9 cellular contexts compared by ENCODE assay signal in the genomic region with DNA sequence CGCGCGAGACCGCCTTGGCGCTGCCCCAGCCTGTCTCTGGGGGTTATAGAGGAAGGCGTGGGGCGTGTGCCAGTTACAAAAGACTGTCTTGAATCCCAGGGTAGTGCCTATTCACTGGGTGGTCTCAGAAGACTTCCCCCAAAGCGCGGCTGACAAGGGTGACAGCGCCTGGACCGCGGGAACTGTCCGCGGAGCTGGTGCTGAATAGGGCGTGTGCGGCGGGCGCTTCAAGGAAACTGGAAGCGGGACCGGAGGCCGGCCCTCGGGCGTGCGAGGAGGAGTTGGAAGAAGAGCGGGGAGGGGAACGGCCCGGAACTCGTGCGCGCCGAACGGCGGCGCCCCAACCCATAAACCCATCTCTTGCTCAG. TPM values are rescaled to one million over a fixed set of nuclear protein-coding genes. Genes with fewer than 3 reads are reported as not detected.
DNase-seq lines count a peak whose midpoint lies in the region; ATAC-seq and TF ChIP-seq lines count a peak whose summit lies in the region.
"Had no signal": no experiment of that assay in that cellular context is flagged by ENCODE, and none has a peak within 500 bp of the region (broad histone marks: within the 10 kb centered on the region; RNA-seq: fewer than 3 reads in every experiment).

No MANE protein-coding gene starts in this region.

- no peak overlapping the region for H2AFZ ChIP-seq in fibroblast of lung (ENCODE audit: low read length)
- peak overlapping the region; percentile 61 for H2AFZ ChIP-seq in neuronal stem cell (ENCODE audit: low read length)

- H2AK5ac ChIP-seq in neuronal stem cell (ENCODE audit: low read depth, low read length): no peak overlapping the region

- no peak for TF ChIP-seq CTCF in CD8-positive, alpha-beta T cell (IDR thresholded peaks at IDR 0.05)
- no peak for TF ChIP-seq CTCF in fibroblast of lung (conservative IDR thresholded peaks at IDR 0.05 in 1 of 2, IDR thresholded peaks at IDR 0.05 in 1 of 2; ENCODE audit: low read depth in 1 of 2, low read length in 2 of 2)

- no peak overlapping the region for H2BK15ac ChIP-seq in neuronal stem cell (ENCODE audit: low read length)

- no peak overlapping the region for H3K23ac ChIP-seq in neuronal stem cell (ENCODE audit: low read depth, low read length, poor library complexity)

- no peaks in the 10 kb centered on the region for H3K36me3 ChIP-seq in CD8-positive, alpha-beta T cell (ENCODE audit: insufficient read depth, low read length)
- H3K36me3 ChIP-seq in fibroblast of lung (ENCODE audit: control insufficient read depth, insufficient read depth, low read length) (no peaks in the 10 kb centered on the region), neuronal stem cell (replicated peaks in 1 of 2; ENCODE audit: control insufficient read depth in 2 of 2, insufficient read depth in 2 of 2, low read length in 2 of 2) (no peaks in the 10 kb centered on the region)

- peaks cover 26% of the 10 kb centered on the region for H3K4me1 ChIP-seq in CD8-positive, alpha-beta T cell (ENCODE audit: insufficient read depth, low read length)
- H3K4me1 ChIP-seq in fibroblast of lung (ENCODE audit: control insufficient read depth, extremely low read depth, insufficient read depth, low read length): no peaks in the 10 kb centered on the region
- H3K4me1 ChIP-seq in neuronal stem cell (ENCODE audit: control insufficient read depth in 2 of 2, insufficient read depth in 1 of 2, low read depth in 1 of 2, low read length in 2 of 2): peaks cover 5 to 7% of the 10 kb centered on the region in 2 donors

- H3K9ac ChIP-seq in fibroblast of lung (ENCODE audit: insufficient read depth, low read length): no peak overlapping the region
- H3K9ac ChIP-seq in neuronal stem cell (ENCODE audit: low read depth, low read length, poor library complexity): no peak overlapping the region

- peaks cover 28% of the 10 kb centered on the region for H3K27me3 ChIP-seq in CD8-positive, alpha-beta T cell (ENCODE audit: insufficient read depth, low read length)
- H3K27me3 ChIP-seq in fibroblast of lung (ENCODE audit: control insufficient read depth, insufficient read depth, low read length) (peaks cover 56% of the 10 kb centered on the region), neuronal stem cell (ENCODE audit: control insufficient read depth in 3 of 3, insufficient read depth in 3 of 3, low read depth in 1 of 3, low read length in 3 of 3) (peaks cover 20 to 98% (median 69%) of the 10 kb centered on the region in 3 experiments)

- no peak overlapping the region for H3K27ac ChIP-seq in CD8-positive, alpha-beta T cell (ENCODE audit: low read depth, low read length)
- H3K27ac ChIP-seq in fibroblast of lung (ENCODE audit: insufficient read depth, low read length) (no peak overlapping the region), neuronal stem cell (replicated peaks; ENCODE audit: low read length) (no peak overlapping the region)

- no peaks in the 10 kb centered on the region for H3K36me3 Mint-ChIP-seq in CD8-positive, alpha-beta T cell
- H3K36me3 Mint-ChIP-seq in activated CD8-positive, alpha-beta memory T cell treated with anti-CD3 and anti-CD28 coated beads, Interleukin-2, amount 10 ng/mL, durations not matched to agents 7 days and 5 days: no peaks in the 10 kb centered on the region

- POLR2A ChIA-PET in CD8-positive, alpha-beta T cell (lab: Charles Lee): interaction anchor here (1.0 to 3.9 kb wide), 4 partner anchors 57 to 114 kb away, joined by 3 to 16 read pairs (median 4); a partner anchor contains a TSS

- no CpG with 5 or more reads among the region's 34 CpGs for WGBS in neuronal stem cell (ENCODE audit: extremely low coverage in 2 of 2, insufficient read length in 2 of 2, insufficient replicate concordance in 1 of 2), 2 donors

- no peaks in the 10 kb centered on the region for H3K9me3 Mint-ChIP-seq in CD8-positive, alpha-beta T cell
- H3K9me3 Mint-ChIP-seq in activated CD8-positive, alpha-beta memory T cell treated with anti-CD3 and anti-CD28 coated beads, Interleukin-2, amount 10 ng/mL, durations not matched to agents 7 days and 5 days (ENCODE audit: low read depth): no peaks in the 10 kb centered on the region

- peak overlapping the region; percentile 25 for H3K4me2 ChIP-seq in fibroblast of lung (ENCODE audit: extremely low read depth, insufficient read depth, low read length)
- H3K4me2 ChIP-seq in neuronal stem cell (ENCODE audit: insufficient read depth, low read length, poor library complexity, severe bottlenecking): peak overlapping the region; percentile 37

- no peak overlapping the region for H4K91ac ChIP-seq in neuronal stem cell (ENCODE audit: low read depth, low read length, poor library complexity)

- H3K27ac Mint-ChIP-seq in CD8-positive, alpha-beta T cell: no peak overlapping the region
- peak overlapping the region; percentile 59 for H3K27ac Mint-ChIP-seq in activated CD8-positive, alpha-beta memory T cell treated with anti-CD3 and anti-CD28 coated beads, Interleukin-2, amount 10 ng/mL, durations not matched to agents 7 days and 5 days

- no peaks in the 10 kb centered on the region for H3K9me3 ChIP-seq in CD8-positive, alpha-beta T cell (ENCODE audit: low read length)
- H3K9me3 ChIP-seq in fibroblast of lung (ENCODE audit: control insufficient read depth, insufficient read depth, low read depth, low read length) (no peaks in the 10 kb centered on the region), neuronal stem cell (replicated peaks in 1 of 2; ENCODE audit: control insufficient read depth in 2 of 2, insufficient read depth in 1 of 2, low read depth in 1 of 2, low read length in 2 of 2) (peaks cover 1 to 3% of the 10 kb centered on the region in 2 donors)

- peak overlapping the region; percentile 40 for H3K4me3 ChIP-seq in CD8-positive, alpha-beta T cell (ENCODE audit: low read depth, low read length)
- peak overlapping the region; percentile 13; the same call in 1 of the 2 replicates for H3K4me3 ChIP-seq in Jurkat, Clone E6-1 (ENCODE audit: low read length)
- no peak overlapping the region for H3K4me3 ChIP-seq in fibroblast of lung (replicated peaks in 1 of 4; ENCODE audit: control extremely low read depth in 1 of 4, insufficient read depth in 1 of 4, low read depth in 3 of 4, low read length in 4 of 4)
- peak overlapping the region in 1 of 2 donors; percentile 9 for H3K4me3 ChIP-seq in neuronal stem cell (ENCODE audit: low read length in 2 of 2)

- CTCF ChIA-PET in CD8-positive, alpha-beta T cell (lab: Charles Lee): interaction anchor here (0.7 to 3.8 kb wide), 11 partner anchors 12 to 205 kb away, joined by 3 to 32 read pairs (median 6); a partner anchor contains a TSS
- CTCF ChIA-PET in activated CD8-positive, alpha-beta memory T cell treated with anti-CD3 and anti-CD28 coated beads, Interleukin-2, amount 10 ng/mL, durations not matched to agents 7 days and 5 days (lab: Charles Lee): interaction anchor here (1.1 to 5.9 kb wide), 10 partner anchors 12 to 407 kb away, joined by 3 to 56 read pairs (median 8); a partner anchor contains a TSS

- peaks cover 44% of the 10 kb centered on the region for H3K27me3 Mint-ChIP-seq in CD8-positive, alpha-beta T cell (ENCODE audit: low read depth)
- peaks cover 76% of the 10 kb centered on the region for H3K27me3 Mint-ChIP-seq in activated CD8-positive, alpha-beta memory T cell treated with anti-CD3 and anti-CD28 coated beads, Interleukin-2, amount 10 ng/mL, durations not matched to agents 7 days and 5 days

- peaks cover 14% of the 10 kb centered on the region for H3K4me1 Mint-ChIP-seq in CD8-positive, alpha-beta T cell (ENCODE audit: low read depth)
- peaks cover 17% of the 10 kb centered on the region for H3K4me1 Mint-ChIP-seq in activated CD8-positive, alpha-beta memory T cell treated with anti-CD3 and anti-CD28 coated beads, Interleukin-2, amount 10 ng/mL, durations not matched to agents 7 days and 5 days

- no peak overlapping the region for H2BK5ac ChIP-seq in neuronal stem cell (ENCODE audit: low read length)

- peak; percentile 43 for ATAC-seq in CD8-positive, alpha-beta T cell
- peak; percentile 29 for ATAC-seq in activated CD8-positive, alpha-beta memory T cell treated with anti-CD3 and anti-CD28 coated beads, Interleukin-2, amount 10 ng/mL, durations not matched to agents 7 days and 5 days
- ATAC-seq in HG03280 (IDR thresholded peaks at IDR 0.05; ENCODE audit: unreplicated experiment) (no peak), HG02610 (IDR thresholded peaks at IDR 0.05; ENCODE audit: unreplicated experiment) (no peak), GM19328 (IDR thresholded peaks at IDR 0.05; ENCODE audit: unreplicated experiment) (no peak)

- H4K20me1 ChIP-seq in fibroblast of lung (ENCODE audit: control insufficient read depth, extremely low read depth, insufficient read depth, low read length): no peaks in the 10 kb centered on the region

- H3K79me1 ChIP-seq in neuronal stem cell (ENCODE audit: low read depth, low read length): no peaks in the 10 kb centered on the region

- H3K4ac ChIP-seq in neuronal stem cell (ENCODE audit: low read length): no peak overlapping the region

- no peak overlapping the region for H3K14ac ChIP-seq in neuronal stem cell (ENCODE audit: low read length)

- H2BK120ac ChIP-seq in neuronal stem cell (ENCODE audit: low read depth, low read length): no peak overlapping the region

- peak overlapping the region; percentile 68 for H3K4me3 Mint-ChIP-seq in CD8-positive, alpha-beta T cell
- no peak overlapping the region for H3K4me3 Mint-ChIP-seq in activated CD8-positive, alpha-beta memory T cell treated with anti-CD3 and anti-CD28 coated beads, Interleukin-2, amount 10 ng/mL, durations not matched to agents 7 days and 5 days

- peak in 6 of 7 experiments; percentile 34 to 69 (median 56) for DNase-seq in CD8-positive, alpha-beta T cell
- DNase-seq in Jurkat, Clone E6-1 (ENCODE audit: low read depth, low spot score): peak; percentile 51
- peak; percentile 71 for DNase-seq in activated CD8-positive, alpha-beta memory T cell treated with anti-CD3 and anti-CD28 coated beads, Interleukin-2, amount 10 ng/mL, durations not matched to agents 7 days and 5 days
- DNase-seq in fibroblast of lung (ENCODE audit: low read depth in 2 of 2) (peak; percentile 54), neuronal stem cell (ENCODE audit: low spot score) (peak; percentile 88)

- no peak overlapping the region for H3K18ac ChIP-seq in neuronal stem cell (ENCODE audit: low read length)

- intact Hi-C loops in CD8-positive, alpha-beta T cell (cut with DNase I, micrococcal nuclease): loop anchor here in 1 of 2 experiments (5.0 to 10.0 kb wide), 5 partner anchors 79 to 1666 kb away; a partner anchor contains a TSS

- H3K79me2 ChIP-seq in fibroblast of lung (ENCODE audit: control insufficient read depth, insufficient read depth, low read length): no peaks in the 10 kb centered on the region

- H4K8ac ChIP-seq in neuronal stem cell (ENCODE audit: low read depth, low read length): no peak overlapping the region

- no peak overlapping the region for H2BK12ac ChIP-seq in neuronal stem cell (ENCODE audit: low read length)

RNA-seq across cellular contexts. Expression of a gene that starts 2.3 kb away (rescaled TPM):
- under 1 TPM; 0.14 to 0.22 TPM for total RNA-seq in CD8-positive, alpha-beta T cell
- 0.49 TPM for polyA plus RNA-seq in Jurkat, Clone E6-1 (2012; ENCODE audit: insufficient read depth, insufficient read length)
- total RNA-seq in activated CD8-positive, alpha-beta memory T cell treated with anti-CD3 and anti-CD28 coated beads, Interleukin-2, amount 10 ng/mL, durations not matched to agents 7 days and 5 days: under 1 TPM; 0.09 to 0.15 TPM
- under 0.01 TPM in 1 of 2 replicates, not detected in the other for total RNA-seq in fibroblast of lung
- not detected in 2 replicates for polyA plus RNA-seq in fibroblast of lung
- not detected in 2 replicates for polyA plus RNA-seq in fibroblast of lung (2012)
- not detected in 2 replicates for polyA minus RNA-seq in fibroblast of lung (ENCODE audit: low replicate concordance)
- polyA plus RNA-seq in neuronal stem cell (2013, experiment 1 of 2): 0.10 TPM
- polyA plus RNA-seq in neuronal stem cell (2013, experiment 2 of 2): 0.10 TPM
- total RNA-seq: glomerular endothelial cell had no signal

RNA-seq across cellular contexts. Expression of a gene that starts 6.8 kb away (rescaled TPM):
- total RNA-seq in CD8-positive, alpha-beta T cell: 10 to 100 TPM; 22.1 to 23.6 TPM
- polyA plus RNA-seq in Jurkat, Clone E6-1 (2012; ENCODE audit: insufficient read depth, insufficient read length): 30.8 TPM
- 10 to 100 TPM; 28.2 to 31.5 TPM for total RNA-seq in activated CD8-positive, alpha-beta memory T cell treated with anti-CD3 and anti-CD28 coated beads, Interleukin-2, amount 10 ng/mL, durations not matched to agents 7 days and 5 days
- total RNA-seq in fibroblast of lung: 0.77 and 1.2 TPM in 2 replicates
- 0.38 and 0.51 TPM in 2 replicates for polyA plus RNA-seq in fibroblast of lung
- 0.30 and 0.58 TPM in 2 replicates for polyA plus RNA-seq in fibroblast of lung (2012)
- polyA minus RNA-seq in fibroblast of lung (ENCODE audit: low replicate concordance): 0.89 and 1.1 TPM in 2 replicates
- 3.3 TPM for polyA plus RNA-seq in neuronal stem cell (2013, experiment 1 of 2)
- polyA plus RNA-seq in neuronal stem cell (2013, experiment 2 of 2): 3.3 TPM

RNA-seq across cellular contexts. Expression of a gene that starts 57.0 kb away (rescaled TPM):
- total RNA-seq in CD8-positive, alpha-beta T cell: 10 to 100 TPM; 93.1 to 96.3 TPM
- polyA plus RNA-seq in Jurkat, Clone E6-1 (2012; ENCODE audit: insufficient read depth, insufficient read length): 897 TPM
- total RNA-seq in activated CD8-positive, alpha-beta memory T cell treated with anti-CD3 and anti-CD28 coated beads, Interleukin-2, amount 10 ng/mL, durations not matched to agents 7 days and 5 days: 100 to 1,000 TPM; 362 to 449 TPM
- total RNA-seq in fibroblast of lung: 262 and 299 TPM in 2 replicates
- 233 and 319 TPM in 2 replicates for polyA plus RNA-seq in fibroblast of lung
- 212 and 310 TPM in 2 replicates for polyA plus RNA-seq in fibroblast of lung (2012)
- 233 and 525 TPM in 2 replicates for polyA minus RNA-seq in fibroblast of lung (ENCODE audit: low replicate concordance)
- polyA plus RNA-seq in neuronal stem cell (2013, experiment 1 of 2): 438 TPM
- 440 TPM for polyA plus RNA-seq in neuronal stem cell (2013, experiment 2 of 2)

RNA-seq across cellular contexts. Expression of a gene that starts 58.0 kb away (rescaled TPM):
- 1 to 10 TPM; 2.4 to 3.4 TPM for total RNA-seq in CD8-positive, alpha-beta T cell
- polyA plus RNA-seq in Jurkat, Clone E6-1 (2012; ENCODE audit: insufficient read depth, insufficient read length): 41.8 TPM
- total RNA-seq in activated CD8-positive, alpha-beta memory T cell treated with anti-CD3 and anti-CD28 coated beads, Interleukin-2, amount 10 ng/mL, durations not matched to agents 7 days and 5 days: 10 to 100 TPM; 13.7 to 14.7 TPM
- 6.7 and 11.7 TPM in 2 replicates for total RNA-seq in fibroblast of lung
- 12.3 and 17.6 TPM in 2 replicates for polyA plus RNA-seq in fibroblast of lung
- 17.7 and 27.6 TPM in 2 replicates for polyA plus RNA-seq in fibroblast of lung (2012)
- 25.4 and 40.9 TPM in 2 replicates for polyA minus RNA-seq in fibroblast of lung (ENCODE audit: low replicate concordance)
- 9.8 TPM for polyA plus RNA-seq in neuronal stem cell (2013, experiment 1 of 2)
- polyA plus RNA-seq in neuronal stem cell (2013, experiment 2 of 2): 9.4 TPM

Comparison
In these comparisons a context has a peak if more than half of its experiments do, and no peak if none do; other contexts are left out.
1. ATAC-seq: peak in CD8-positive, alpha-beta T cell (single experiment) and activated CD8-positive, alpha-beta memory T cell treated with anti-CD3 and anti-CD28 coated beads, Interleukin-2, amount 10 ng/mL, durations not matched to agents 7 days and 5 days (single experiment); none in HG03280 (single experiment), HG02610 (single experiment) and GM19328 (single experiment).
2. H3K4me3 ChIP-seq: peak in CD8-positive, alpha-beta T cell (single experiment) and Jurkat, Clone E6-1 (single experiment); none in fibroblast of lung (0 of 4).
3. RNA of a gene that starts 6.8 kb away (total RNA-seq): 28.2 to 31.5 TPM in activated CD8-positive, alpha-beta memory T cell treated with anti-CD3 and anti-CD28 coated beads, Interleukin-2, amount 10 ng/mL, durations not matched to agents 7 days and 5 days and 22.1 to 23.6 TPM in CD8-positive, alpha-beta T cell; 0.77 to 1.2 TPM in fibroblast of lung; every median in the first group is over 10 times any median in the second.
4. Peak in every context shown above with its lines, with median percentiles within 50 percentile points of each other: DNase-seq.